ENCODE assay signal across 16 cellular contexts in genomic region chr10:31399171-31399570, GRCh38.
DNase-seq lines count a peak whose midpoint lies in the region; ATAC-seq, FAIRE-seq and TF ChIP-seq lines count a peak whose summit lies in the region.
"Had no signal": no experiment of that assay in that cellular context is flagged by ENCODE, and none has a peak within 500 bp of the region (broad histone marks: within the 10 kb centered on the region; RNA-seq: fewer than 3 reads in every experiment).

No MANE protein-coding gene starts in this region.

- no peak for TF ChIP-seq POLR2A in ovary (IDR thresholded peaks at IDR 0.05)

- H3K36me3 ChIP-seq in heart right ventricle (no peaks in the 10 kb centered on the region), ovary (no peaks in the 10 kb centered on the region)

- TF ChIP-seq CTCF in heart right ventricle (IDR thresholded peaks at IDR 0.05) (no peak), brain (conservative IDR thresholded peaks at IDR 0.05) (no peak), ovary (IDR thresholded peaks at IDR 0.05) (no peak)

- H3K27me3 Mint-ChIP-seq in brain = no peaks in the 10 kb centered on the region

- H3K27me3 ChIP-seq in heart right ventricle (no peaks in the 10 kb centered on the region), ovary (no peaks in the 10 kb centered on the region)

- no peak for DNase-seq in heart right ventricle
- DNase-seq in Right ventricle myocardium superior = no peak
- DNase-seq in posterior vena cava (ENCODE audit: low spot score) = peak; percentile 46
- no peak for DNase-seq in SK-N-DZ (ENCODE audit: low spot score)
- no peak for DNase-seq in ovary
- DNase-seq in HTR-8/SVneo (ENCODE audit: insufficient read length, low spot score) = no peak
- DNase-seq: Caco-2; DMS153; NCI-H1417; NCI-H187 treated with DMSO at 0.1 percent for 48 hours; NCI-H446; NK-92 treated with Interleukin-12 subunit alpha and Interleukin-12 subunit beta, amount 100 ng/mL, for 24 hours had no signal

- H3K4me3 Mint-ChIP-seq in brain = no peak overlapping the region
- H3K4me3 Mint-ChIP-seq: GM23338 had no signal

- no peaks in the 10 kb centered on the region for H3K36me3 Mint-ChIP-seq in brain

- no peak for TF ChIP-seq EP300 in ovary (IDR thresholded peaks at IDR 0.05)

- peaks cover 60% of the 10 kb centered on the region for H3K4me1 Mint-ChIP-seq in brain

- H3K4me3 ChIP-seq in heart right ventricle (peak overlapping the region in 4 of 10 donors; percentile 0 to 10 (median 2)), ovary (no peak overlapping the region)
- H3K4me3 ChIP-seq: GM23338 had no signal

- peak overlapping the region in 9 of 10 donors; percentile 21 to 77 (median 66) for H3K27ac ChIP-seq in heart right ventricle
- no peak overlapping the region for H3K27ac ChIP-seq in ovary
- H3K27ac ChIP-seq: C4-2B had no signal

- H3K9me3 ChIP-seq in heart right ventricle (no peaks in the 10 kb centered on the region), ovary (no peaks in the 10 kb centered on the region)
- H3K9me3 ChIP-seq: Caco-2 had no signal

- H3K27ac Mint-ChIP-seq in brain = peak overlapping the region in 4 of 5 experiments; percentile 9 to 78 (median 66)
- H3K27ac Mint-ChIP-seq: GM23338 had no signal

- H3K4me1 ChIP-seq in heart right ventricle (peaks cover 0 to 98% (median 72%) of the 10 kb centered on the region in 9 donors), ovary (ENCODE audit: insufficient read depth) (no peaks in the 10 kb centered on the region)
- H3K4me1 ChIP-seq: Caco-2 had no signal

- intact Hi-C loops in heart right ventricle (cut with DNase I) (loop anchor here in 3 of 10 donors (5.0 to 10.0 kb wide), 4 partner anchors 54 to 77 kb away; no protein-coding TSS in a partner anchor), Right ventricle myocardium superior (cut with DNase I) (no loop called here), posterior vena cava (cut with DNase I) (no loop called here), ovary (cut with DNase I) (loop anchor here in 1 of 4 donors (5.0 kb wide), 1 partner anchor 282 kb away; no protein-coding TSS in a partner anchor)

- ATAC-seq in heart right ventricle (peak in 1 of 8 donors; percentile 6), Right ventricle myocardium superior (ENCODE audit: poor library complexity) (no peak)
- ATAC-seq: GM23338, HCT116 had no signal

- 82 to 93% methylated on average over 5 of the region's 5 CpGs for WGBS in heart right ventricle, 2 donors
- WGBS in ovary, 3 donors = 96 to 98% (median 97%) methylated on average over 5 of the region's 5 CpGs

- FAIRE-seq in HTR-8/SVneo (lab: Jason Lieb, UNC) = no peak

- no peaks in the 10 kb centered on the region for H3K9me3 Mint-ChIP-seq in brain
- H3K9me3 Mint-ChIP-seq: GM23338 had no signal

Comparison
In these comparisons a context has a peak if more than half of its experiments do, and no peak if none do; other contexts are left out.
1. H3K27ac ChIP-seq: peak in heart right ventricle (9 of 10); none in ovary (0 of 2).